ENCODE assay signal across 15 cellular contexts in genomic region chr3:11212301-11212613, GRCh38. TPM values are rescaled to one million over a fixed set of nuclear protein-coding genes. Genes with fewer than 3 reads are reported as not detected.
A peak's percentile ranks its signal among the peaks of the same experiment; 100 is the strongest.
DNase-seq lines count a peak whose midpoint lies in the region; ATAC-seq and TF ChIP-seq lines count a peak whose summit lies in the region.
"Had no signal": no experiment of that assay in that cellular context is flagged by ENCODE, and none has a peak within 500 bp of the region (broad histone marks: within the 10 kb centered on the region; RNA-seq: fewer than 3 reads in every experiment).

No MANE protein-coding gene starts in this region.

- H3K36me3 ChIP-seq in HCT116 (ENCODE audit: control insufficient read depth in 1 of 2, insufficient read depth in 2 of 2, low read length in 2 of 2) (no peaks in the 10 kb centered on the region), tibial artery (no peaks in the 10 kb centered on the region), GM23338 (ENCODE audit: insufficient read depth) (no peaks in the 10 kb centered on the region)
- H3K36me3 ChIP-seq: right atrium auricular region had no signal

- H4K20me1 ChIP-seq in HCT116 (ENCODE audit: insufficient read depth), result no peaks in the 10 kb centered on the region
- H4K20me1 ChIP-seq in GM23338 (replicated peaks; ENCODE audit: insufficient read depth), result no peaks in the 10 kb centered on the region

- H3K4me1 ChIP-seq in HCT116 (ENCODE audit: control insufficient read depth in 1 of 2, insufficient read depth in 2 of 2, low read length in 2 of 2) (peaks cover 24 to 49% of the 10 kb centered on the region in 2 experiments), tibial artery (peaks cover 0 to 75% (median 41%) of the 10 kb centered on the region in 4 donors), GM23338 (ENCODE audit: insufficient read depth) (no peaks in the 10 kb centered on the region)

- RAD21 ChIA-PET in HCT116 (lab: Charles Lee; ENCODE audit: low non-redundant PET in 1 of 2, low total read pairs in 2 of 2, uncharacterized antibody in 2 of 2, unreplicated experiment in 2 of 2), result no interaction called here

- H3K27ac ChIP-seq in HCT116 (ENCODE audit: low read depth, low read length) (peak overlapping the region; percentile 18; the same call in 1 of the 2 replicates), tibial artery (peak overlapping the region; percentile 76 to 81), GM23338 (ENCODE audit: low read depth) (no peak overlapping the region)
- H3K27ac ChIP-seq: right atrium auricular region had no signal

- H3K27me3 ChIP-seq in HCT116 (ENCODE audit: insufficient read depth, low read length), result no peaks in the 10 kb centered on the region
- H3K27me3 ChIP-seq in tibial artery, result no peaks in the 10 kb centered on the region
- H3K27me3 ChIP-seq in GM23338 (ENCODE audit: insufficient read depth), result no peaks in the 10 kb centered on the region
- H3K27me3 ChIP-seq: right atrium auricular region had no signal

- peaks cover 8% of the 10 kb centered on the region for H3K4me1 Mint-ChIP-seq in GM23338
- no peaks in the 10 kb centered on the region for H3K4me1 Mint-ChIP-seq in activated naive CD8-positive, alpha-beta T cell treated with anti-CD3 and anti-CD28 coated beads, Interleukin-2, amount 50 U/mL, for 24 hours
- H3K4me1 Mint-ChIP-seq: IgD-negative memory B cell had no signal

- H3K9me3 Mint-ChIP-seq in GM23338, result no peaks in the 10 kb centered on the region
- no peaks in the 10 kb centered on the region for H3K9me3 Mint-ChIP-seq in activated naive CD8-positive, alpha-beta T cell treated with anti-CD3 and anti-CD28 coated beads, Interleukin-2, amount 50 U/mL, for 24 hours
- H3K9me3 Mint-ChIP-seq: naive B cell had no signal

- H3K79me2 ChIP-seq in HCT116 (ENCODE audit: insufficient read depth, low read length) (peaks cover 13% of the 10 kb centered on the region; the same call in 1 of the 2 replicates), GM23338 (replicated peaks; ENCODE audit: insufficient read depth) (no peaks in the 10 kb centered on the region)

- peak; percentile 31 for ATAC-seq in HCT116
- ATAC-seq in GM23338, result no peak
- no peak for ATAC-seq in activated naive CD8-positive, alpha-beta T cell treated with anti-CD3 and anti-CD28 coated beads, Interleukin-2, amount 50 U/mL, for 24 hours
- ATAC-seq in GM21526 (IDR thresholded peaks at IDR 0.05; ENCODE audit: low FRiP score, unreplicated experiment), result no peak

- no peaks in the 10 kb centered on the region for H3F3A ChIP-seq in GM23338 (replicated peaks; ENCODE audit: low read depth)

- H3K9me3 ChIP-seq in HCT116 (ENCODE audit: control insufficient read depth in 1 of 2, insufficient read depth in 1 of 2, low read depth in 1 of 2, low read length in 2 of 2) (no peaks in the 10 kb centered on the region), tibial artery (no peaks in the 10 kb centered on the region)
- H3K9me3 ChIP-seq: right atrium auricular region had no signal

- POLR2A ChIA-PET in HCT116 (lab: Charles Lee), result interaction anchor here (1.6 kb wide), 1 partner anchor 14 kb away, joined by 3 read pairs; no protein-coding TSS in a partner anchor

- no TSS peak for BruUV-seq in HCT116 (replicated peaks; lab: Mats Ljungman, UMichigan)

- intact Hi-C loops in HCT116 (cut with micrococcal nuclease) (no loop called here), tibial artery (cut with DNase I; ENCODE audit: low total_unique reads) (no loop called here)

- CTCF ChIA-PET in HCT116 (lab: Charles Lee), result no interaction called here

- peak overlapping the region; percentile 72 for H3K4me2 ChIP-seq in HCT116 (ENCODE audit: low read length)
- no peak overlapping the region for H3K4me2 ChIP-seq in GM23338

- H3K27ac Mint-ChIP-seq in GM23338, result no peak overlapping the region
- H3K27ac Mint-ChIP-seq in activated naive CD8-positive, alpha-beta T cell treated with anti-CD3 and anti-CD28 coated beads, Interleukin-2, amount 50 U/mL, for 24 hours, result no peak overlapping the region
- H3K27ac Mint-ChIP-seq: IgD-negative memory B cell, naive B cell had no signal

- no peak for TF ChIP-seq CTCF in HCT116 (IDR thresholded peaks at IDR 0.05 in 2 of 3, conservative IDR thresholded peaks at IDR 0.05 in 1 of 3; ENCODE audit: borderline replicate concordance in 1 of 3, insufficient read depth in 1 of 3, low read depth in 2 of 3, low read length in 2 of 3)
- no peak for TF ChIP-seq CTCF in tibial artery (IDR thresholded peaks at IDR 0.05)
- no peak for TF ChIP-seq CTCF in GM23338 (conservative IDR thresholded peaks at IDR 0.05; ENCODE audit: low read depth in 2 of 2)

- DNase-seq in HCT116 (ENCODE audit: low read depth, low spot score) (peak; percentile 13), astrocyte of the hippocampus (ENCODE audit: low read depth, low spot score) (peak; percentile 81), inferior parietal cortex (ENCODE audit: extremely low spot score) (peak; percentile 37), tibial artery (no peak), GM23338 (ENCODE audit: low spot score) (no peak), kidney glomerular epithelial cell (lab: John Stamatoyannopoulos, UW) (no peak)
- no peak for DNase-seq in activated naive CD8-positive, alpha-beta T cell treated with anti-CD3 and anti-CD28 coated beads, Interleukin-2, amount 50 U/mL, for 24 hours
- DNase-seq: activated naive CD4-positive, alpha-beta T cell treated with Interleukin-2 at 50 U/mL for 16 hours; naive B cell; NCI-H1417 treated with DMSO at 0.1 percent for 48 hours; NCI-H510A treated with DMSO at 0.1 percent for 48 hours; SHP77 treated with DMSO at 0.1 percent for 48 hours had no signal

- TF ChIP-seq RAD21 in HCT116 (IDR thresholded peaks at IDR 0.05; ENCODE audit: low read depth), result no peak

- no peak for TF ChIP-seq POLR2A in HCT116 (IDR thresholded peaks at IDR 0.05; ENCODE audit: borderline replicate concordance, extremely low read depth, insufficient read depth, insufficient read length)

- H3K9ac ChIP-seq in HCT116 (ENCODE audit: low read length), result peak overlapping the region; percentile 51

- H3K4me3 ChIP-seq in HCT116 (replicated peaks in 1 of 2; ENCODE audit: low read depth in 1 of 2, low read length in 2 of 2) (peak overlapping the region in 1 of 2 experiments; percentile 32; a peak in 2 of 4 replicates), tibial artery (peak overlapping the region in 1 of 2 donors; percentile 16), GM23338 (no peak overlapping the region)
- H3K4me3 ChIP-seq: right atrium auricular region had no signal

- H2AFZ ChIP-seq in HCT116 (ENCODE audit: low read depth, low read length, poor library complexity, severe bottlenecking), result no peak overlapping the region
- no peak overlapping the region for H2AFZ ChIP-seq in GM23338

- H3K4me3 Mint-ChIP-seq in GM23338, result no peak overlapping the region
- no peak overlapping the region for H3K4me3 Mint-ChIP-seq in activated naive CD8-positive, alpha-beta T cell treated with anti-CD3 and anti-CD28 coated beads, Interleukin-2, amount 50 U/mL, for 24 hours
- H3K4me3 Mint-ChIP-seq: IgD-negative memory B cell, naive B cell had no signal

- H3K9me2 ChIP-seq in HCT116 (ENCODE audit: insufficient read depth), result no peaks in the 10 kb centered on the region
- no peaks in the 10 kb centered on the region for H3K9me2 ChIP-seq in GM23338 (ENCODE audit: insufficient read depth)

- no peaks in the 10 kb centered on the region for H3K36me3 Mint-ChIP-seq in GM23338 (ENCODE audit: low read depth)
- no peaks in the 10 kb centered on the region for H3K36me3 Mint-ChIP-seq in activated naive CD8-positive, alpha-beta T cell treated with anti-CD3 and anti-CD28 coated beads, Interleukin-2, amount 50 U/mL, for 24 hours (ENCODE audit: low read depth)
- H3K36me3 Mint-ChIP-seq: naive B cell had no signal

- H3K27me3 Mint-ChIP-seq in GM23338 (ENCODE audit: insufficient read depth, low read depth, poor library complexity), result peaks cover 7% of the 10 kb centered on the region
- peaks cover 7% of the 10 kb centered on the region for H3K27me3 Mint-ChIP-seq in activated naive CD8-positive, alpha-beta T cell treated with anti-CD3 and anti-CD28 coated beads, Interleukin-2, amount 50 U/mL, for 24 hours

TF ChIP-seq in HCT116, 20 proteins besides CTCF, POLR2A, EP300 and RAD21:
- TF ChIP-seq CBX3 (IDR thresholded peaks at IDR 0.05; ENCODE audit: low read depth) (no peak), JUND (IDR thresholded peaks at IDR 0.05) (0 out of 2 replicates have a peak, but pooled peaks have one; percentile 32), FOSL1 (IDR thresholded peaks at IDR 0.05; ENCODE audit: low read depth) (peak; percentile 54; the same call in 1 of the 2 replicates)

TF ChIP-seq in GM23338, 12 proteins besides CTCF, POLR2A, EP300 and RAD21 (continues in another document):
- TF ChIP-seq ZNF114 (CRISPR knock-in tag; IDR thresholded peaks at IDR 0.05), result no peak
- TF ChIP-seq EZH2phosphoT487 (IDR thresholded peaks at IDR 0.05; ENCODE audit: unreplicated experiment), result no peak
- no peak for TF ChIP-seq STAT1 (IDR thresholded peaks at IDR 0.05; ENCODE audit: unreplicated experiment)
- no peak for TF ChIP-seq POLR2AphosphoS5 (IDR thresholded peaks at IDR 0.05; ENCODE audit: low read depth)

RNA-seq across cellular contexts. Expression of gene HRH1, which starts 58.0 kb away (rescaled TPM):
- 7.0 TPM for total RNA-seq in HCT116 (2021; ENCODE audit: unreplicated experiment)
- 5.4 and 6.0 TPM in 2 replicates for polyA plus RNA-seq in HCT116 (2012)
- total RNA-seq in GM23338 (2014; rRNA removed; shearing (Covaris generic)), result 0.35 TPM in 1 of 2 replicates, not detected in the other
- polyA plus RNA-seq in GM23338 (2016; fragmentation: Nextera tagmentation; extraction: Ambion mirVana), result not detected in 2 replicates
- polyA plus RNA-seq: IgD-negative memory B cell had no signal

RNA-seq across cellular contexts. Expression of gene ATG7, which starts 59.9 kb away (rescaled TPM):
- 29.3 TPM for total RNA-seq in HCT116 (2021; ENCODE audit: unreplicated experiment)
- polyA plus RNA-seq in HCT116 (2012), result 15.4 and 19.5 TPM in 2 replicates
- total RNA-seq in GM23338 (2014; rRNA removed; shearing (Covaris generic)), result 16.0 and 36.7 TPM in 2 replicates
- 16.0 and 16.2 TPM in 2 replicates for polyA plus RNA-seq in GM23338 (2016; fragmentation: Nextera tagmentation; extraction: Ambion mirVana)

Comparison
In these comparisons a context has a peak if more than half of its experiments do, and no peak if none do; other contexts are left out.
1. DNase-seq: peak in HCT116 (single experiment), astrocyte of the hippocampus (single experiment) and inferior parietal cortex (single experiment); none in tibial artery (0 of 2), GM23338 (single experiment), activated naive CD8-positive, alpha-beta T cell treated with anti-CD3 and anti-CD28 coated beads, Interleukin-2, amount 50 U/mL, for 24 hours (single experiment) and kidney glomerular epithelial cell (single experiment).